ENCODE assay signal across 19 cellular contexts in the genomic region with DNA sequence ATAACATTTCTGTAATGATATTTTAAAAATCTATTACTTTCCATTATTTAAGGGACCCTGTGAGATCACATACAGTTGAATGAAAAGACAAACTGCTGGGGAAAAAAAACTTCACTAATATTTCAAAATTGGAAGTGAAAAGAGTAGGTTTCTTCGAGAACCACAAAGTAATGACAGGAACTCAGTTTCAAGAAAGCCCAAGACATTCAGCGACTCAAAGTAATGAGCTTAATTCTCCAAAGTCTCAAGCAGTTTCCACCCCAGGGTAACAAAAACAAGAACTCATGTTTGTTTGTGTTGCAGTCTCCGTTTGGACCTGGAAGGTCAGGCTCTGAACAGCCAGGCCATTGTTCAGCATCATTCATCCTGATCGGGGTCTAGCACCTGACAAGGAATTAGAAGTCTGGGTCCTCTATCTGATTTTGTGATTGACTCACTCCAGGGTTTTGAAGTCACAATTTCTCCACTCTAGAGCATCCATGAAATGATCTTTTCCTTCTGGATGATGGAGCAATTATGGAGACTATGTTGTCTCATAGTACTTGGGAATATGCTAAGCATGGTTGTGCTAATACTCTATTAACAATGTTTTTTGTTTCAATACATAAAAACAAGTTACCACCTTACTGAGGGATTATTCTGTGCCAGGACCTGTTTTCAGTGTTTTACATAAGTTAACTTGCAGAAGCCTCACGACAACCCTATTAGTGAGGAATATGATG.
"Had no signal": no experiment of that assay in that cellular context is flagged by ENCODE, and none has a peak within 500 bp of the region (broad histone marks: within the 10 kb centered on the region; RNA-seq: fewer than 3 reads in every experiment).

No MANE protein-coding gene starts in this region.

- H3K4me1 ChIP-seq: psoas muscle, right atrium auricular region, sigmoid colon, transverse colon had no signal

- DNase-seq: effector memory CD8-positive, alpha-beta T cell; foreskin melanocyte; head of caudate nucleus; hippocampal formation; left ventricle myocardium superior; mesenchymal stem cell; midbrain; naive B cell; psoas muscle; sigmoid colon; stimulated activated CD4-positive, alpha-beta T cell treated with anti-CD3 and anti-CD28 coated beads, Interleukin-2, amount 100 ng/mL, for 24 hours; stimulated activated CD4-positive, alpha-beta T cell treated with anti-CD3 and anti-CD28 coated beads, Interleukin-4, amount 100 ng/mL, for 4 hours; stimulated activated naive B cell treated with anti-CD40 and anti-IgM and Interleukin-4, amounts not matched to agents 10 μg/mL and 1 μg/mL and 100 μg/mL, for 72 hours; stimulated activated naive CD8-positive, alpha-beta T cell treated with anti-CD3 and anti-CD28 coated beads, Interleukin-15, amount 100 ng/mL, for 72 hours; testis; transverse colon had no signal

- H3K4me3 ChIP-seq: lung, psoas muscle, right atrium auricular region, sigmoid colon, skin epidermis, testis, transverse colon had no signal

- H3K27ac ChIP-seq: psoas muscle, right atrium auricular region, sigmoid colon, skin epidermis, transverse colon had no signal

- ATAC-seq: effector memory CD8-positive, alpha-beta T cell; left ventricle myocardium superior; psoas muscle; stimulated activated naive B cell treated with anti-CD40 and anti-IgM and Interleukin-4, amounts not matched to agents 10 μg/mL and 1 μg/mL and 100 μg/mL, for 72 hours; stimulated activated naive CD8-positive, alpha-beta T cell treated with anti-CD3 and anti-CD28 coated beads, Interleukin-15, amount 100 ng/mL, for 72 hours had no signal

- H3K9me3 ChIP-seq: psoas muscle, right atrium auricular region, sigmoid colon, testis, transverse colon had no signal

- H3K27me3 ChIP-seq: right atrium auricular region, sigmoid colon, testis, transverse colon had no signal

- H3K36me3 ChIP-seq: right atrium auricular region, sigmoid colon, transverse colon had no signal
